In genomic region chr22:32574397-32574796, GRCh38 we compare ENCODE assay signal across 18 cellular contexts.
A peak's percentile ranks its signal among the peaks of the same experiment; 100 is the strongest.
DNase-seq lines count a peak whose midpoint lies in the region; ATAC-seq and TF ChIP-seq lines count a peak whose summit lies in the region.
"Had no signal": no experiment of that assay in that cellular context is flagged by ENCODE, and none has a peak within 500 bp of the region (broad histone marks: within the 10 kb centered on the region; RNA-seq: fewer than 3 reads in every experiment).

No MANE protein-coding gene starts in this region.

- H3K36me3 Mint-ChIP-seq in activated CD8-positive, alpha-beta T cell treated with anti-CD3 and anti-CD28 coated beads for 36 hours (ENCODE audit: low read depth): no peaks in the 10 kb centered on the region
- H3K36me3 Mint-ChIP-seq: naive thymus-derived CD4-positive, alpha-beta T cell had no signal

- peaks cover 1% of the 10 kb centered on the region for H3K9me3 Mint-ChIP-seq in activated CD8-positive, alpha-beta T cell treated with anti-CD3 and anti-CD28 coated beads for 36 hours
- H3K9me3 Mint-ChIP-seq: activated B cell treated with CpG ODN at 0.5 μM for 24 hours had no signal

- H3K4me3 ChIP-seq in left ventricle myocardium inferior (no peak overlapping the region), right cardiac atrium (ENCODE audit: low read length) (no peak overlapping the region), PC-3 (ENCODE audit: low read length) (no peak overlapping the region), right atrium auricular region (no peak overlapping the region)
- H3K4me3 ChIP-seq: cardiac muscle cell had no signal

- peaks cover 4% of the 10 kb centered on the region for H3K4me1 ChIP-seq in left ventricle myocardium inferior
- peaks cover 1% of the 10 kb centered on the region for H3K4me1 ChIP-seq in right cardiac atrium (ENCODE audit: control insufficient read depth, insufficient read depth, low read length)
- H3K4me1 ChIP-seq in PC-3 (ENCODE audit: insufficient read depth, low read length): no peaks in the 10 kb centered on the region
- peaks cover 0 to 4% of the 10 kb centered on the region in 2 donors for H3K4me1 ChIP-seq in right atrium auricular region

- no peaks in the 10 kb centered on the region for H3K27me3 ChIP-seq in left ventricle myocardium inferior (ENCODE audit: low read depth)
- no peaks in the 10 kb centered on the region for H3K27me3 ChIP-seq in right cardiac atrium (ENCODE audit: control insufficient read depth, insufficient read depth)
- peaks cover 3% of the 10 kb centered on the region; the same call in 1 of the 2 replicates for H3K27me3 ChIP-seq in PC-3 (ENCODE audit: low read length)
- H3K27me3 ChIP-seq in right atrium auricular region: no peaks in the 10 kb centered on the region
- H3K27me3 ChIP-seq: cardiac muscle cell had no signal

- BruUV-seq in PC-3 (replicated peaks; lab: Mats Ljungman, UMichigan): no TSS peak

- no peaks in the 10 kb centered on the region for H3K36me3 ChIP-seq in left ventricle myocardium inferior
- no peaks in the 10 kb centered on the region for H3K36me3 ChIP-seq in PC-3 (ENCODE audit: low read depth, low read length)
- no peaks in the 10 kb centered on the region for H3K36me3 ChIP-seq in right atrium auricular region
- H3K36me3 ChIP-seq: cardiac muscle cell had no signal

- no peak overlapping the region for H2AFZ ChIP-seq in PC-3 (ENCODE audit: low read length)

- H3K79me2 ChIP-seq in PC-3 (ENCODE audit: low read length): no peaks in the 10 kb centered on the region

- no peak overlapping the region for H3K27ac Mint-ChIP-seq in activated CD8-positive, alpha-beta T cell treated with anti-CD3 and anti-CD28 coated beads for 36 hours
- H3K27ac Mint-ChIP-seq: activated B cell treated with CpG ODN at 0.5 μM for 24 hours; naive thymus-derived CD4-positive, alpha-beta T cell; progenitor cell of endocrine pancreas had no signal

- H3K9me2 ChIP-seq in PC-3 (replicated peaks; ENCODE audit: low read length): no peaks in the 10 kb centered on the region

- DNase-seq in left ventricle myocardium inferior (no peak), right cardiac atrium (no peak), left lobe of liver (ENCODE audit: low spot score) (no peak), PC-3 (no peak), right atrium auricular region (ENCODE audit: low spot score) (no peak)
- peak; percentile 67 for DNase-seq in activated CD8-positive, alpha-beta T cell treated with anti-CD3 and anti-CD28 coated beads for 36 hours
- DNase-seq: activated B cell treated with CpG ODN at 0.5 μM for 24 hours; Calu3; effector CD8-positive, alpha-beta T cell; Karpas-422; naive thymus-derived CD4-positive, alpha-beta T cell; NCI-H187; NCI-H446 treated with DMSO at 0.1 percent for 48 hours had no signal

- H3F3A ChIP-seq in PC-3 (ENCODE audit: low read length, unreplicated experiment): no peaks in the 10 kb centered on the region

- CTCF ChIA-PET in activated CD8-positive, alpha-beta T cell treated with anti-CD3 and anti-CD28 coated beads for 36 hours (lab: Charles Lee): interaction anchor here (0.9 to 1.7 kb wide), 2 partner anchors 19 to 86 kb away, joined by 3 read pairs; no protein-coding TSS in a partner anchor
- CTCF ChIA-PET in PC-3 (lab: Charles Lee): no interaction called here

- H3K4me1 Mint-ChIP-seq in activated CD8-positive, alpha-beta T cell treated with anti-CD3 and anti-CD28 coated beads for 36 hours (ENCODE audit: low read depth): peaks cover 25% of the 10 kb centered on the region
- H3K4me1 Mint-ChIP-seq: activated B cell treated with CpG ODN at 0.5 μM for 24 hours had no signal

- ATAC-seq in right cardiac atrium: no peak
- ATAC-seq in activated CD8-positive, alpha-beta T cell treated with anti-CD3 and anti-CD28 coated beads for 36 hours: peak; percentile 84
- ATAC-seq in left lobe of liver: peak; percentile 63
- no peak for ATAC-seq in HG03175 (IDR thresholded peaks at IDR 0.05; ENCODE audit: unreplicated experiment)
- no peak for ATAC-seq in PC-3
- no peak for ATAC-seq in HG02884 (IDR thresholded peaks at IDR 0.05; ENCODE audit: unreplicated experiment)
- ATAC-seq: naive thymus-derived CD4-positive, alpha-beta T cell; SK-N-SH treated with all-trans-retinoic acid at 6 μM for 48 hours had no signal

- 92% methylated on average over 6 of the region's 6 CpGs for WGBS in right cardiac atrium

- no peak overlapping the region for H3K9ac ChIP-seq in PC-3 (ENCODE audit: low read length)

- no peaks in the 10 kb centered on the region for H3K9me3 ChIP-seq in left ventricle myocardium inferior (replicated peaks)
- H3K9me3 ChIP-seq in right cardiac atrium (ENCODE audit: control insufficient read depth, low read length): no peaks in the 10 kb centered on the region
- H3K9me3 ChIP-seq in PC-3 (ENCODE audit: low read length): no peaks in the 10 kb centered on the region
- no peaks in the 10 kb centered on the region for H3K9me3 ChIP-seq in right atrium auricular region

- H3K27ac ChIP-seq in left ventricle myocardium inferior (replicated peaks): peak overlapping the region; percentile 45
- no peak overlapping the region for H3K27ac ChIP-seq in right cardiac atrium (ENCODE audit: low read length)
- H3K27ac ChIP-seq in PC-3 (ENCODE audit: low read length): no peak overlapping the region
- no peak overlapping the region for H3K27ac ChIP-seq in right atrium auricular region
- H3K27ac ChIP-seq: cardiac muscle cell had no signal

- H4K20me1 ChIP-seq in PC-3 (ENCODE audit: low read length): no peaks in the 10 kb centered on the region

- H3K27me3 Mint-ChIP-seq in activated CD8-positive, alpha-beta T cell treated with anti-CD3 and anti-CD28 coated beads for 36 hours: peaks cover 9% of the 10 kb centered on the region

- TF ChIP-seq CTCF in left ventricle myocardium inferior (IDR thresholded peaks at IDR 0.05; ENCODE audit: borderline replicate concordance): no peak
- TF ChIP-seq CTCF in activated CD8-positive, alpha-beta T cell treated with anti-CD3 and anti-CD28 coated beads for 36 hours (IDR thresholded peaks at IDR 0.05): no peak
- no peak for TF ChIP-seq CTCF in PC-3 (conservative IDR thresholded peaks at IDR 0.05; ENCODE audit: low read depth, low read length)
- TF ChIP-seq CTCF in right atrium auricular region (IDR thresholded peaks at IDR 0.05): no peak

- H3K4me3 Mint-ChIP-seq in activated CD8-positive, alpha-beta T cell treated with anti-CD3 and anti-CD28 coated beads for 36 hours: no peak overlapping the region
- H3K4me3 Mint-ChIP-seq: activated B cell treated with CpG ODN at 0.5 μM for 24 hours; naive thymus-derived CD4-positive, alpha-beta T cell had no signal

- POLR2A ChIA-PET in activated CD8-positive, alpha-beta T cell treated with anti-CD3 and anti-CD28 coated beads for 36 hours (lab: Charles Lee): no interaction called here
- POLR2A ChIA-PET in PC-3 (lab: Charles Lee; ENCODE audit: unreplicated experiment): no interaction called here

- H3K4me2 ChIP-seq in PC-3 (ENCODE audit: low read length): no peak overlapping the region

- intact Hi-C loops in left ventricle myocardium inferior (cut with micrococcal nuclease) (no loop called here), right cardiac atrium (cut with DNase I) (no loop called here), PC-3 (cut with micrococcal nuclease) (no loop called here)
- intact Hi-C loops in activated CD8-positive, alpha-beta T cell treated with anti-CD3 and anti-CD28 coated beads for 36 hours (cut with micrococcal nuclease): no loop called here

Comparison
In these comparisons a context has a peak if more than half of its experiments do, and no peak if none do; other contexts are left out.
1. ATAC-seq: peak in activated CD8-positive, alpha-beta T cell treated with anti-CD3 and anti-CD28 coated beads for 36 hours (single experiment) and left lobe of liver (single experiment); none in right cardiac atrium (0 of 2), HG03175 (single experiment), PC-3 (single experiment) and HG02884 (single experiment).